ENCODE assay signal across 17 cellular contexts in the genomic region with DNA sequence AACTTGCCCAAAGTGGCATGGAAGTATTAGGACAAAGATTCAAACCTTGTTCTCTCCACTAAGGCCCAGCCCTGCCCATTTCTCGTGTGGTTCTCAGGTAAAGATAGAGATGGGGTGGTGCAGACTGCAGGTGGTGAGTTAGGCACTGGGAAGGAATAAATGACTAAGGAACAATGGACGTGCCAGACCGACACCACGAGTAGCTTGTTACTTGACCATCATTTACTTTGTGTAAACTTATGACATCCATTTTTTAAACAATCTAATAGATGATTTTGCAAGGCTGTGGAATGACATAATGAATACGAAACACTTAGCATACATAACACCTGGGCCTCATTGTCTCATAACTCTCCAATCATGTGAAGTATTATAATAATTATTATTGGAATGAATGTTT.
"Had no signal": no experiment of that assay in that cellular context is flagged by ENCODE, and none has a peak within 500 bp of the region (broad histone marks: within the 10 kb centered on the region; RNA-seq: fewer than 3 reads in every experiment).

No MANE protein-coding gene starts in this region.

- H3K27ac ChIP-seq: epithelial cell of prostate, foreskin keratinocyte, hepatocyte, neutrophil, psoas muscle, upper lobe of right lung had no signal

- H3K27ac Mint-ChIP-seq: effector memory CD8-positive, alpha-beta T cell; naive thymus-derived CD4-positive, alpha-beta T cell; nephron progenitor cell had no signal

- H3K36me3 Mint-ChIP-seq: naive thymus-derived CD4-positive, alpha-beta T cell had no signal

- H3K4me3 Mint-ChIP-seq: effector memory CD8-positive, alpha-beta T cell; naive thymus-derived CD4-positive, alpha-beta T cell; nephron progenitor cell had no signal

- DNase-seq: effector memory CD8-positive, alpha-beta T cell; foreskin keratinocyte; mesendoderm; naive thymus-derived CD4-positive, alpha-beta T cell; nephron progenitor cell; psoas muscle; small intestine; stimulated activated CD4-positive, alpha-beta T cell treated with anti-CD3 and anti-CD28 coated beads, Interleukin-12 subunit alpha, Interleukin-12 subunit beta, amount 100 ng/mL, for 4 hours; stimulated activated naive CD4-positive, alpha-beta T cell; stomach; tibial artery; upper lobe of right lung had no signal

- H3K9me3 ChIP-seq: neutrophil, psoas muscle, stomach, suprapubic skin, tibial artery, upper lobe of right lung, vagina had no signal

- H3K27me3 ChIP-seq: foreskin keratinocyte, hepatocyte, suprapubic skin, tibial artery, upper lobe of right lung, vagina had no signal

- H3K4me3 ChIP-seq: hepatocyte, psoas muscle, stomach, suprapubic skin, tibial artery, upper lobe of right lung, vagina had no signal

- H3K9me3 Mint-ChIP-seq: effector memory CD8-positive, alpha-beta T cell; nephron progenitor cell had no signal

- H3K4me1 ChIP-seq: foreskin keratinocyte had no signal

- H3K36me3 ChIP-seq: neutrophil, stomach, suprapubic skin, tibial artery, upper lobe of right lung, vagina had no signal
